In the genomic region with DNA sequence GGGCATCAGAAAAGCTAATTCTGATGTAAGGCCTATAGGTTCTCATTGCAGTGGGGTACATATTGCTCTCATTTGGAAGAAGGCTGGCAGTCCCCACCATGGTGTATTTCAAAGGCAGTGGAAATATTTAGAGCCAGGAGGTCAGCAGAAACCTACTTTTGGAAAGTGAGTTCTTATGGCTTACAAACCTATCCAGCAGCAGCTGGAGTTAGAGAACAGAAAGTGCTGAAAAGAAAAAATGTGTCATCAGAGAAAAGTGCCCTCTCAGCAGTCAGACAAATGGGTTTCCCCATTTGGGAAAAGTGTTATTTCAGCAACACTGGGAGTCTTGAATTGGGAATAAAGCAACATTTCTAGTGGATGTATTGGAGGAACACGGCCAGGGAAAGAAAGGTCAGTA, we compare ENCODE assay signal across 23 cellular contexts.
"Had no signal": no experiment of that assay in that cellular context is flagged by ENCODE, and none has a peak within 500 bp of the region (broad histone marks: within the 10 kb centered on the region; RNA-seq: fewer than 3 reads in every experiment).

No MANE protein-coding gene starts in this region.

- H3K27ac ChIP-seq: heart right ventricle, hepatocyte, lower lobe of right lung, ovary, right atrium auricular region, right lobe of liver, skin epidermis, stomach, testis, thyroid gland, transverse colon, upper lobe of right lung had no signal

- H2AFZ ChIP-seq: hepatocyte had no signal

- H3K4me3 ChIP-seq: heart right ventricle, hepatocyte, lower lobe of right lung, ovary, right atrium auricular region, right lobe of liver, skin epidermis, stomach, testis, thyroid gland, transverse colon, upper lobe of right lung had no signal

- H3K79me2 ChIP-seq: hepatocyte had no signal

- H3K27me3 ChIP-seq: heart right ventricle, hepatocyte, ovary, right atrium auricular region, right lobe of liver, stomach, testis, thyroid gland, transverse colon, upper lobe of right lung had no signal

- H3K36me3 ChIP-seq: heart right ventricle, lower lobe of right lung, ovary, right atrium auricular region, right lobe of liver, stomach, thyroid gland, transverse colon, upper lobe of right lung had no signal

- DNase-seq: heart right ventricle; islet precursor cell; lower lobe of right lung; mammary epithelial cell; mesenchymal stem cell; naive thymus-derived CD4-positive, alpha-beta T cell; ovary; right lobe of liver; stimulated activated CD4-positive, alpha-beta T cell treated with anti-CD3 and anti-CD28 coated beads, Interleukin-12 subunit alpha, Interleukin-12 subunit beta, amount 100 ng/mL, for 4 hours; stimulated activated CD4-positive, alpha-beta T cell treated with anti-CD3 and anti-CD28 coated beads, Interleukin-15, amount 100 ng/mL, for 24 hours; stimulated activated CD4-positive, alpha-beta T cell treated with anti-CD3 and anti-CD28 coated beads, Interleukin-2, amount 100 ng/mL, for 24 hours; stimulated activated CD4-positive, alpha-beta T cell treated with anti-CD3 and anti-CD28 coated beads, Interleukin-4, amount 100 ng/mL, for 1 hour; stimulated activated naive B cell treated with anti-CD40 and anti-IgM and Interleukin-4, amounts not matched to agents 10 μg/mL and 1 μg/mL and 100 μg/mL, for 72 hours; stimulated activated naive CD8-positive, alpha-beta T cell treated with anti-CD3 and anti-CD28 coated beads, Interleukin-15, Interleukin-2, amounts not matched to agents 100 U/mL and 50 U/mL, for 24 hours; stomach; testis; thyroid gland; transverse colon; upper lobe of right lung had no signal

- H3K4me2 ChIP-seq: hepatocyte had no signal

- ATAC-seq: lower lobe of right lung; naive thymus-derived CD4-positive, alpha-beta T cell; natural killer cell treated with Interleukin-12 subunit alpha and Interleukin-12 subunit beta and Interleukin-15 and Interleukin-18, amount 100 ng/mL, for 72 hours; right lobe of liver; stimulated activated naive B cell treated with anti-CD40 and anti-IgM and Interleukin-4, amounts not matched to agents 10 μg/mL and 1 μg/mL and 100 μg/mL, for 72 hours; stimulated activated naive CD8-positive, alpha-beta T cell treated with anti-CD3 and anti-CD28 coated beads, Interleukin-15, Interleukin-2, amounts not matched to agents 100 U/mL and 50 U/mL, for 24 hours; upper lobe of right lung had no signal

- H3K4me1 ChIP-seq: heart right ventricle, lower lobe of right lung, right atrium auricular region, stomach, testis, thyroid gland, transverse colon, upper lobe of right lung had no signal
